ENCODE assay signal across 10 cellular contexts in the genomic region with DNA sequence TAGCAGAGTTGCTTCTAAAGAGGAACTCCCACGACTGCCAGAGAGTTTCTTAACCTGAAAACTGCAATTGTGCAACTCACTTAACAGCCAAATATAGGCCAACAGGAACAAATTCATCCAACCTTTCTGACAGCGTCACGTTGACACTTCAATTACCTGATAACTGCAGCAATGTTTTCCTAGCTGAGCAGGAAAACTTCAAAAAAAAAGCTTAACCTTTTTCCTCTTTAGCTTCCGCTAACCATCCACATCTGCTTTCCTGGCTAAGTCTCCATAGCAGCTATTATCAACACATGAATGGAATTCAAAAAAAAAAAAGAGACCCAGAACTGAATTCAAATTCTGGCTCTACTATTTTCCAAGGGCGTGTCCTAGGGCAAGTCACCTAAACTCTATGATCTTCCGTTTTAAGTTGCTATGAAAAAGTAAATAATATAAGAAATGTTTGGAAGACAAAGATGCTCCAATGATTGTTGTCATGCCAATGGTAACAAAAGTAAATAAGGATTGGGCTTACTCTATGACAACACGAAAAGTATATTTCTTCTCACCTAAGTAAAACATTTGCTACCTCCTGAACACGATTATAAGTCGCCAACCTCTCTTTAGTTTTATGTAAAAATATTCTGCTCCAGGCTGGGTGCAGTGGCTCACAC.
DNase-seq lines count a peak whose midpoint lies in the region; ATAC-seq, FAIRE-seq and TF ChIP-seq lines count a peak whose summit lies in the region.
"Had no signal": no experiment of that assay in that cellular context is flagged by ENCODE, and none has a peak within 500 bp of the region (broad histone marks: within the 10 kb centered on the region; RNA-seq: fewer than 3 reads in every experiment).

No MANE protein-coding gene starts in this region.

- TF ChIP-seq POLR2A in right lobe of liver (IDR thresholded peaks at IDR 0.05), result no peak

- CTCF ChIA-PET in activated CD8-positive, alpha-beta memory T cell treated with anti-CD3 and anti-CD28 coated beads, Interleukin-2, amount 10 ng/mL, durations not matched to agents 7 days and 5 days (lab: Charles Lee), result interaction anchor here (1.5 kb wide), 1 partner anchor 10 kb away, joined by 3 read pairs; no protein-coding TSS in a partner anchor

- no peak for FAIRE-seq in bronchial epithelial cell (lab: Jason Lieb, UNC)

- no peaks in the 10 kb centered on the region for H3K9me3 ChIP-seq in right lobe of liver
- H3K9me3 ChIP-seq: prostate gland had no signal

- H3K36me3 ChIP-seq in bronchial epithelial cell (ENCODE audit: control insufficient read depth, insufficient read depth, low read length), result no peaks in the 10 kb centered on the region
- H3K36me3 ChIP-seq in right lobe of liver, result no peaks in the 10 kb centered on the region
- H3K36me3 ChIP-seq: prostate gland had no signal

- no peaks in the 10 kb centered on the region for H3K36me3 Mint-ChIP-seq in activated CD8-positive, alpha-beta memory T cell treated with anti-CD3 and anti-CD28 coated beads, Interleukin-2, amount 10 ng/mL, durations not matched to agents 7 days and 5 days

- no peak overlapping the region for H3K4me3 ChIP-seq in bronchial epithelial cell (ENCODE audit: low read depth, low read length)
- H3K4me3 ChIP-seq in right lobe of liver, result no peak overlapping the region
- H3K4me3 ChIP-seq: prostate gland had no signal

- peak overlapping the region; percentile 0 to 41 (median 29) for H3K27ac ChIP-seq in right lobe of liver
- H3K27ac ChIP-seq: prostate gland had no signal

- H3K4me1 Mint-ChIP-seq in activated CD8-positive, alpha-beta memory T cell treated with anti-CD3 and anti-CD28 coated beads, Interleukin-2, amount 10 ng/mL, durations not matched to agents 7 days and 5 days, result peaks cover 22% of the 10 kb centered on the region

- H3K4me1 ChIP-seq in right lobe of liver, result peaks cover 0 to 19% (median 8%) of the 10 kb centered on the region in 4 donors
- H3K4me1 ChIP-seq: prostate gland had no signal

- 26% methylated on average over 9 of the region's 9 CpGs for WGBS in right lobe of liver (ENCODE audit: insufficient coverage, low coverage, low lambda C conversion rate, missing lambda C conversion rate)

- DNase-seq in Right ventricle myocardium inferior (ENCODE audit: missing footprints), result no peak
- DNase-seq in cardiac septum (ENCODE audit: low spot score), result no peak
- peak; percentile 61 for DNase-seq in bronchial epithelial cell (ENCODE audit: low read depth)
- DNase-seq in right lobe of liver, result peak in 1 of 3 donors; percentile 58
- no peak for DNase-seq in activated CD4-positive, alpha-beta T cell treated with anti-CD3 and anti-CD28 coated beads, Interleukin-2, amount 50 U/mL, for 1 hour
- DNase-seq in activated CD8-positive, alpha-beta memory T cell treated with anti-CD3 and anti-CD28 coated beads, Interleukin-2, amount 10 ng/mL, durations not matched to agents 7 days and 5 days, result no peak
- DNase-seq: activated CD4-positive, CD25-positive, alpha-beta regulatory T cell treated with anti-CD3 and anti-CD28 coated beads, Interleukin-2, amount 50 U/mL, for 72 hours had no signal

- no peaks in the 10 kb centered on the region for H3K27me3 ChIP-seq in bronchial epithelial cell (ENCODE audit: control insufficient read depth, insufficient read depth, low read length)
- H3K27me3 ChIP-seq in right lobe of liver, result no peaks in the 10 kb centered on the region

- no peak overlapping the region for H3K4me3 Mint-ChIP-seq in activated CD8-positive, alpha-beta memory T cell treated with anti-CD3 and anti-CD28 coated beads, Interleukin-2, amount 10 ng/mL, durations not matched to agents 7 days and 5 days

- ATAC-seq in Right ventricle myocardium inferior, result peak; percentile 43
- peak; percentile 75 to 88 (median 86) for ATAC-seq in right lobe of liver
- ATAC-seq in GM19351 (IDR thresholded peaks at IDR 0.05; ENCODE audit: unreplicated experiment), result no peak
- ATAC-seq in HG02973 (IDR thresholded peaks at IDR 0.05; ENCODE audit: unreplicated experiment), result no peak
- ATAC-seq in activated CD8-positive, alpha-beta memory T cell treated with anti-CD3 and anti-CD28 coated beads, Interleukin-2, amount 10 ng/mL, durations not matched to agents 7 days and 5 days, result no peak

- no peaks in the 10 kb centered on the region for H3K27me3 Mint-ChIP-seq in activated CD8-positive, alpha-beta memory T cell treated with anti-CD3 and anti-CD28 coated beads, Interleukin-2, amount 10 ng/mL, durations not matched to agents 7 days and 5 days

- H3K27ac Mint-ChIP-seq in activated CD8-positive, alpha-beta memory T cell treated with anti-CD3 and anti-CD28 coated beads, Interleukin-2, amount 10 ng/mL, durations not matched to agents 7 days and 5 days, result no peak overlapping the region

- intact Hi-C loops in Right ventricle myocardium inferior (cut with DNase I) (no loop called here), cardiac septum (cut with DNase I) (no loop called here), right lobe of liver (cut with DNase I) (no loop called here)

- TF ChIP-seq CTCF in bronchial epithelial cell (IDR thresholded peaks at IDR 0.05; ENCODE audit: insufficient read depth, low read length, severe bottlenecking) (no peak), right lobe of liver (IDR thresholded peaks at IDR 0.05) (no peak)

- peaks cover 2% of the 10 kb centered on the region for H3K9me3 Mint-ChIP-seq in activated CD8-positive, alpha-beta memory T cell treated with anti-CD3 and anti-CD28 coated beads, Interleukin-2, amount 10 ng/mL, durations not matched to agents 7 days and 5 days (ENCODE audit: low read depth)

Comparison
In these comparisons a context has a peak if more than half of its experiments do, and no peak if none do; other contexts are left out.
1. ATAC-seq: peak in Right ventricle myocardium inferior (single experiment) and right lobe of liver (4 of 4); none in GM19351 (single experiment), HG02973 (single experiment) and activated CD8-positive, alpha-beta memory T cell treated with anti-CD3 and anti-CD28 coated beads, Interleukin-2, amount 10 ng/mL, durations not matched to agents 7 days and 5 days (single experiment).